ENCODE assay signal across 8 cellular contexts in the genomic region with DNA sequence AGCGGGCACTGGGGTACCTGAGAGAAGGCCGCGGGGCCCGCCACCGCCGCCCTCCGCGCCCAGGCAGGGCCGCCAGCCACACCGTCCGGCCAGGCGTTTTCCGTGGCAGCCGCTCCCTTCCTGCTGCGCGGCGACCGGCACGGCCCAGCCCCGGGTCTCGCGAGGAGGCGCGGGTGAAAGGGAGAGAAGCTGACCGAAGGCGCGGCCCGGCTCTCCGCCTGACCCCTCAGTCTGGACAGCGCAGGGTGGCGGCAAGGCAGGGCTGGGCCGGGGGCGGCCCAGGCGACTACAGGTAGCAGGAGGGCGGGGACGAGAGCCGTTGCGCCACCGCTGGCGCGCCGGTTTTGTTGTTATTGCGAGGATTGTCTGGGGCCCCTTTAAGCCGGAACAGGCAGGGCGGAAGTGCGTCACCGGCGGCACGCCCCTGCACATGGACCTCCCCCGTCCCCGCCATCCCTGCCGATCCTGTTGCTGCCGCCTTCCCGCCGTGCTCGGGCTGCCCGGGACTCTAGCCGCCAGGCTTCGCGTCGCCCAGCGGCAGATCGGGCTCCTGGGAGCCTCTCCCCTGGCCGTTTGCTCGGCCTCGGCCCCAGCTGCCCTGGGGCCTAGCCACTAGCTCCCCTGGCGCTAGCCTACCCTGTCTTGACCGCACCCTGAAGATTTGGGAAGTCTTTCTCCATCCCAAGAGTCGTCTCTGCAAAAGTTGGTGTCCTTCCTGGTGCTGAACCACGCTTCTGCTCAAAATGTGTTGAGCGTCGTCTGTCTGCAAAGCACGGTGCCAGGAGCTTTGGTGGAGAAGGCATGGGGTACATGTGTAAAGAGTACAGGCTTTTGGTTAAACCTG. TPM values are rescaled to one million over a fixed set of nuclear protein-coding genes. Genes with fewer than 3 reads are reported as not detected.
DNase-seq lines count a peak whose midpoint lies in the region; ATAC-seq and TF ChIP-seq lines count a peak whose summit lies in the region.

A gene with protein sequence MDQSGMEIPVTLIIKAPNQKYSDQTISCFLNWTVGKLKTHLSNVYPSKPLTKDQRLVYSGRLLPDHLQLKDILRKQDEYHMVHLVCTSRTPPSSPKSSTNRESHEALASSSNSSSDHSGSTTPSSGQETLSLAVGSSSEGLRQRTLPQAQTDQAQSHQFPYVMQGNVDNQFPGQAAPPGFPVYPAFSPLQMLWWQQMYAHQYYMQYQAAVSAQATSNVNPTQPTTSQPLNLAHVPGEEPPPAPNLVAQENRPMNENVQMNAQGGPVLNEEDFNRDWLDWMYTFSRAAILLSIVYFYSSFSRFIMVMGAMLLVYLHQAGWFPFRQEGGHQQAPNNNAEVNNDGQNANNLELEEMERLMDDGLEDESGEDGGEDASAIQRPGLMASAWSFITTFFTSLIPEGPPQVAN (minus strand): TSS at position 352 of the 844 bp plus-strand sequence. CDS start 805 bp downstream, outside the sequence.

- peaks cover 35% of the 10 kb centered on the region for H3K36me3 Mint-ChIP-seq in neural progenitor cell

- H3K4me1 Mint-ChIP-seq in neural progenitor cell = peaks cover 44% of the 10 kb centered on the region

- peaks cover 54% of the 10 kb centered on the region for H3K79me2 ChIP-seq in neural progenitor cell (ENCODE audit: low read depth)

- TF ChIP-seq CTCF in HFF-Myc (IDR thresholded peaks at IDR 0.05; ENCODE audit: low read depth, low read length, missing control alignments) = no peak
- peak; percentile 17 for TF ChIP-seq CTCF in foreskin keratinocyte (conservative IDR thresholded peaks at IDR 0.05)
- no peak for TF ChIP-seq CTCF in neural progenitor cell (IDR thresholded peaks at IDR 0.05)

- H3K4me3 Mint-ChIP-seq in neural progenitor cell = peak within 1 kb of the TSS; percentile 99

- H3K27me3 ChIP-seq in SJSA1 (replicated peaks) (no peaks in the 10 kb centered on the region), foreskin keratinocyte (no peaks in the 10 kb centered on the region), neural progenitor cell (no peaks in the 10 kb centered on the region), stomach smooth muscle (ENCODE audit: control insufficient read depth in 1 of 2, insufficient read depth in 2 of 2, low read length in 2 of 2) (no peaks in the 10 kb centered on the region)

- DNase-seq in GM04503 (ENCODE audit: low read depth) (peak; percentile 54), HFF-Myc (ENCODE audit: extremely low read depth, low read depth) (peak; percentile 56), MV-4-11 (lab: John Stamatoyannopoulos, UW) (peak; percentile 83), SJSA1 (ENCODE audit: low read depth in 1 of 2, low spot score in 2 of 2) (peak; percentile 90 to 92), foreskin keratinocyte (peak; percentile 76 to 88), neural progenitor cell (ENCODE audit: low spot score) (peak; percentile 96)
- peak; percentile 73 to 89 (median 81) for DNase-seq in activated naive CD4-positive, alpha-beta T cell (lab: John Stamatoyannopoulos, UW)

- H2AFZ ChIP-seq in neural progenitor cell (replicated peaks) = peak within 1 kb of the TSS; percentile 84

- H3K27me3 Mint-ChIP-seq in neural progenitor cell (ENCODE audit: insufficient read depth, low read depth) = no peaks in the 10 kb centered on the region

- peak within 1 kb of the TSS; percentile 88 for H3K27ac ChIP-seq in SJSA1
- peak within 1 kb of the TSS; percentile 98 for H3K27ac ChIP-seq in foreskin keratinocyte
- H3K27ac ChIP-seq in neural progenitor cell = peak within 1 kb of the TSS; percentile 97
- H3K27ac ChIP-seq in stomach smooth muscle (ENCODE audit: low read length) = peak within 1 kb of the TSS; percentile 86

- H3K9ac ChIP-seq in neural progenitor cell = peak within 1 kb of the TSS; percentile 65
- H3K9ac ChIP-seq in stomach smooth muscle (ENCODE audit: low read length in 2 of 2) = peak within 1 kb of the TSS; percentile 92 to 94

- H3K27ac Mint-ChIP-seq in neural progenitor cell = peak within 1 kb of the TSS; percentile 98

- H3K36me3 ChIP-seq in SJSA1 (peaks cover 15% of the 10 kb centered on the region), neural progenitor cell (no peaks in the 10 kb centered on the region), stomach smooth muscle (ENCODE audit: control insufficient read depth in 2 of 2, insufficient read depth in 2 of 2, low read length in 2 of 2) (peaks cover 0 to 2% of the 10 kb centered on the region in 2 donors)

- peak within 1 kb of the TSS; percentile 98 for H3K4me2 ChIP-seq in neural progenitor cell

- peaks cover 6% of the 10 kb centered on the region for H3K9me3 Mint-ChIP-seq in neural progenitor cell

- peaks cover 15% of the 10 kb centered on the region for H3F3A ChIP-seq in neural progenitor cell (ENCODE audit: low read depth)

- H3K9me3 ChIP-seq in SJSA1 (replicated peaks) (no peaks in the 10 kb centered on the region), neural progenitor cell (ENCODE audit: low read depth) (no peaks in the 10 kb centered on the region), stomach smooth muscle (ENCODE audit: control insufficient read depth in 2 of 2, low read length in 2 of 2) (no peaks in the 10 kb centered on the region)

- H3K4me3 ChIP-seq in HFF-Myc (replicated peaks; ENCODE audit: low read depth, low read length) (peak within 1 kb of the TSS; percentile 59), SJSA1 (peak within 1 kb of the TSS; percentile 80), neural progenitor cell (peak within 1 kb of the TSS; percentile 93), stomach smooth muscle (ENCODE audit: low read length in 2 of 2) (peak within 1 kb of the TSS; percentile 98 to 99)

- ATAC-seq in foreskin keratinocyte = peak; percentile 93

- H4K20me1 ChIP-seq in neural progenitor cell (ENCODE audit: low read depth) = peaks cover 27% of the 10 kb centered on the region

- H3K4me1 ChIP-seq in SJSA1 (replicated peaks) = peaks cover 34% of the 10 kb centered on the region
- peaks cover 35% of the 10 kb centered on the region for H3K4me1 ChIP-seq in foreskin keratinocyte
- H3K4me1 ChIP-seq in neural progenitor cell = peaks cover 35% of the 10 kb centered on the region
- peaks cover 22% of the 10 kb centered on the region for H3K4me1 ChIP-seq in stomach smooth muscle (ENCODE audit: control insufficient read depth, insufficient read depth, low read length)

RNA-seq across cellular contexts. Expression of the gene that starts here (rescaled TPM):
- total RNA-seq in SJSA1 (2014; rRNA removed; shearing (Covaris generic)) = 9.4 and 13.2 TPM in 2 replicates
- total RNA-seq in foreskin keratinocyte (22.5 and 24.3 TPM in 2 replicates), neural progenitor cell (ENCODE audit: low replicate concordance) (37.8 and 43.7 TPM in 2 replicates)
- polyA plus RNA-seq in foreskin keratinocyte = 8.9 and 11.3 TPM in 2 replicates

Comparison
In these comparisons a context has a peak if more than half of its experiments do, and no peak if none do; other contexts are left out.
1. Peak in every context shown above with its lines: DNase-seq, ATAC-seq, H3K4me3 ChIP-seq and H3K27ac ChIP-seq.